7 cellular contexts compared by ENCODE assay signal in the genomic region with DNA sequence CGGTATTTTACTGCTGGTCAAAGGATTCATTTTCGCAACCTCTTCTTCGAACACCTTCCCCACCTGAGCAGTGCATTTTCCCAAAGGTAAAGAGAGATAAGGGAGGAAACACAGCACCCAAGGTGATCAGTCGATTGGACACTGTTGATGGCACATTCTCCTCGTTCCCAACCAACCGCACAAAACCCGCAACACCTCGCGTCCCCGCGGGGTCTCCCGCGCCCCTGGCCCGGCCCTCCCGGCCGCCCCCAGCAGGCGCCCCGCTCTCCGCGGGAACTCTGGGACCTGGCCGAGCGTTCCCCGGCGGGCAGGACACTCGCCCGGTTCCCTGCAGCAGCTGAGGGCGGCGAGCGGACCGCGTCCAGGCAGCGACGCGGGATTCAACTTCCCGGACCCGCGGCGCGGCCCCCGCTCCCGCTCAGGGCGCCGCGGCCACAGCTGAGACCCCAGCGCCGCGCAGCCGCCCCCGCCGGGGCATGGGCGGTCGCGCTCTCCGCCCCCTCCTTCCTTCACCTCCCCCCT. TPM values are rescaled to one million over a fixed set of nuclear protein-coding genes. Genes with fewer than 3 reads are reported as not detected.
DNase-seq lines count a peak whose midpoint lies in the region; ATAC-seq and TF ChIP-seq lines count a peak whose summit lies in the region.

No MANE protein-coding gene starts in this region.

- H3K36me3 ChIP-seq in osteoblast (ENCODE audit: insufficient read depth, low read length) (no peaks in the 10 kb centered on the region), OCI-LY7 (ENCODE audit: insufficient read depth, low read length) (no peaks in the 10 kb centered on the region)

- peak overlapping the region; percentile 51 for H3K9ac ChIP-seq in H9 (ENCODE audit: extremely low read depth, insufficient read length, low read length)

- intact Hi-C loops in OCI-LY7 (cut with micrococcal nuclease; ENCODE audit: unreplicated experiment) = no loop called here

- H3K14ac ChIP-seq in H9 (ENCODE audit: insufficient read depth, low read length) = 0 out of 2 replicates have a peak overlapping the region, but pooled peaks have one; percentile 45

- H2AFZ ChIP-seq in H9 (ENCODE audit: low read length) (no peak overlapping the region), osteoblast (ENCODE audit: low read length) (peak overlapping the region; percentile 81), OCI-LY7 (ENCODE audit: low read length) (no peak overlapping the region)

- peak; percentile 7 for ATAC-seq in GM18505 (IDR thresholded peaks at IDR 0.05; ENCODE audit: unreplicated experiment)
- no peak for ATAC-seq in HG03196 (IDR thresholded peaks at IDR 0.05; ENCODE audit: unreplicated experiment)

- H3K4me3 Mint-ChIP-seq in H9 = peak overlapping the region; percentile 90 to 99

- H3K4me2 ChIP-seq in H9 (ENCODE audit: insufficient read depth, insufficient read length, low read length) (peak overlapping the region; percentile 74), osteoblast (ENCODE audit: insufficient read depth, low read length) (peak overlapping the region; percentile 87), OCI-LY7 (ENCODE audit: low read length) (no peak overlapping the region)

- H3K27ac ChIP-seq in H9 (ENCODE audit: insufficient read length, low read depth, low read length) = no peak overlapping the region
- no peak overlapping the region for H3K27ac ChIP-seq in osteoblast (ENCODE audit: low read depth, low read length)
- H3K27ac ChIP-seq in OCI-LY7 (ENCODE audit: low read depth, low read length, poor library complexity, severe bottlenecking) = no peak overlapping the region

- BruUV-seq in OCI-LY7 (replicated peaks; lab: Mats Ljungman, UMichigan) = no TSS peak

- H2BK15ac ChIP-seq in H9 (ENCODE audit: low read depth, low read length) = no peak overlapping the region

- H3K79me2 ChIP-seq in H9 (ENCODE audit: insufficient read depth, low read length) (no peaks in the 10 kb centered on the region), osteoblast (ENCODE audit: insufficient read depth, low read length) (no peaks in the 10 kb centered on the region), OCI-LY7 (ENCODE audit: insufficient read depth, low read depth, low read length) (no peaks in the 10 kb centered on the region)

- H4K8ac ChIP-seq in H9 (replicated peaks; ENCODE audit: insufficient read length, low read depth, low read length) = no peak overlapping the region

- H3K56ac ChIP-seq in H9 (ENCODE audit: insufficient read length, low read depth, low read length) = no peak overlapping the region

- no peak for TF ChIP-seq POLR2A in GM18505 (IDR thresholded peaks at IDR 0.05; ENCODE audit: borderline replicate concordance, extremely low read depth, insufficient read depth, insufficient read length)

- no peak overlapping the region for H3K18ac ChIP-seq in H9 (ENCODE audit: insufficient read length, low read depth, low read length)

- CTCF ChIA-PET in OCI-LY7 (lab: Charles Lee; ENCODE audit: unreplicated experiment) = no interaction called here

- no peaks in the 10 kb centered on the region for H4K20me1 ChIP-seq in H9 (ENCODE audit: control insufficient read depth, insufficient read depth, insufficient read length)
- H4K20me1 ChIP-seq in osteoblast (ENCODE audit: insufficient read depth, low read length) = no peaks in the 10 kb centered on the region
- no peaks in the 10 kb centered on the region for H4K20me1 ChIP-seq in OCI-LY7 (ENCODE audit: insufficient read depth, low read length)

- peaks cover 14% of the 10 kb centered on the region for H3K23me2 ChIP-seq in H9 (ENCODE audit: insufficient read length, low read depth, low read length, poor library complexity, severe bottlenecking)

- no peak overlapping the region for H2BK5ac ChIP-seq in H9 (ENCODE audit: insufficient read length, low read length)

- peaks cover 0 to 8% (median 2%) of the 10 kb centered on the region in 3 experiments; a peak in 3 of 7 replicates for H3K36me3 Mint-ChIP-seq in H9 (ENCODE audit: insufficient read depth in 1 of 3, low read depth in 3 of 3)

- TF ChIP-seq CTCF in H9 (conservative IDR thresholded peaks at IDR 0.05) (no peak), fibroblast of pulmonary artery (IDR thresholded peaks at IDR 0.05; ENCODE audit: low read length, missing control alignments) (no peak), osteoblast (IDR thresholded peaks at IDR 0.05; ENCODE audit: extremely low read depth, low read depth, low read length) (no peak), OCI-LY7 (conservative IDR thresholded peaks at IDR 0.05; ENCODE audit: low read length) (no peak)

- peaks cover 17 to 20% of the 10 kb centered on the region in 2 experiments for H3K4me1 Mint-ChIP-seq in H9

- POLR2A ChIA-PET in OCI-LY7 (lab: Charles Lee) = no interaction called here

- no peak overlapping the region for H2BK120ac ChIP-seq in H9 (ENCODE audit: low read depth, low read length, poor library complexity, severe bottlenecking)

- H3K23ac ChIP-seq in H9 (ENCODE audit: insufficient read length, low read depth, low read length) = no peak overlapping the region

- H3K9me3 Mint-ChIP-seq in H9 = peaks cover 0 to 9% of the 10 kb centered on the region in 2 experiments; a peak in 3 of 5 replicates

- no CpG with 5 or more reads among the region's 54 CpGs for WGBS in H9 (ENCODE audit: extremely low coverage, insufficient read length, low lambda C conversion rate)

- H3K27ac Mint-ChIP-seq in H9 = peak overlapping the region in 2 of 3 experiments; percentile 36 to 82; a peak in 3 of 7 replicates

- H2BK20ac ChIP-seq in H9 (ENCODE audit: low read depth, low read length, poor library complexity, severe bottlenecking) = no peak overlapping the region

- no peaks in the 10 kb centered on the region for H3K9me2 ChIP-seq in OCI-LY7 (ENCODE audit: insufficient read depth, low read length)

- no peak overlapping the region for H2BK12ac ChIP-seq in H9 (ENCODE audit: insufficient read length, low read depth, low read length)

- H3K27me3 ChIP-seq in H9 (ENCODE audit: insufficient read depth, low read length) (peaks cover 3% of the 10 kb centered on the region; the same call in 1 of the 2 replicates), osteoblast (ENCODE audit: insufficient read depth, low read length) (peaks cover 19% of the 10 kb centered on the region)

- no peaks in the 10 kb centered on the region; the same call in 1 of the 2 replicates for H3K4me1 ChIP-seq in H9 (ENCODE audit: insufficient read depth, low read length)
- peaks cover 15% of the 10 kb centered on the region for H3K4me1 ChIP-seq in osteoblast (ENCODE audit: insufficient read depth, low read length)
- H3K4me1 ChIP-seq in OCI-LY7 (ENCODE audit: insufficient read depth, low read length, poor library complexity, severe bottlenecking) = no peaks in the 10 kb centered on the region

- H3K4me3 ChIP-seq in fibroblast of pulmonary artery (replicated peaks; ENCODE audit: low read depth, low read length) (peak overlapping the region; percentile 91), osteoblast (ENCODE audit: insufficient read depth, low read length) (peak overlapping the region; percentile 80), OCI-LY7 (ENCODE audit: low read depth, low read length, poor library complexity, severe bottlenecking) (no peak overlapping the region)

- no peak overlapping the region for H4K5ac ChIP-seq in H9 (ENCODE audit: insufficient read length, low read depth, low read length)

- no peak overlapping the region for H3T11ph ChIP-seq in H9 (ENCODE audit: low read length)

- H4K91ac ChIP-seq in H9 (ENCODE audit: insufficient read length, low read depth, low read length) = no peak overlapping the region

- DNase-seq in H9 = no peak
- DNase-seq in SK-N-DZ (ENCODE audit: low spot score) = peak; percentile 8
- no peak for DNase-seq in fibroblast of pulmonary artery (ENCODE audit: low read depth)
- peak; percentile 87 for DNase-seq in osteoblast (ENCODE audit: insufficient read length, low spot score, missing footprints)
- no peak for DNase-seq in OCI-LY7 (ENCODE audit: low spot score)

- H3K27me3 Mint-ChIP-seq in H9 (ENCODE audit: low read depth) = peaks cover 44% of the 10 kb centered on the region

- no peaks in the 10 kb centered on the region for H3K79me1 ChIP-seq in H9 (ENCODE audit: insufficient read depth, low read depth, low read length, poor library complexity, severe bottlenecking)

- no peak overlapping the region for H3K4ac ChIP-seq in H9 (ENCODE audit: low read depth, low read length)

- no peak overlapping the region for H2AK5ac ChIP-seq in H9 (ENCODE audit: insufficient read length, low read length)

- H3K9me3 ChIP-seq in H9 (ENCODE audit: control insufficient read depth, low read depth, low read length) (no peaks in the 10 kb centered on the region), osteoblast (ENCODE audit: low read depth, low read length) (no peaks in the 10 kb centered on the region), OCI-LY7 (ENCODE audit: low read length) (no peaks in the 10 kb centered on the region)

RNA-seq across cellular contexts. Expression of a gene that starts 0.5 kb away (rescaled TPM):
- total RNA-seq in H9 (2021) (3.2 and 3.8 TPM in 2 replicates), osteoblast (1.4 and 1.8 TPM in 2 replicates), OCI-LY7 (2022) (not detected in 2 replicates)
- 2.5 and 4.6 TPM in 2 replicates for polyA plus RNA-seq in SK-N-DZ (2014; cell fraction: cytosol; rRNA removed)
- 4.6 and 5.3 TPM in 2 replicates for polyA plus RNA-seq in SK-N-DZ (2014; cell fraction: nucleus; rRNA removed)
- 0.03 TPM in 1 of 2 replicates, not detected in the other for total RNA-seq in OCI-LY7 (2014; rRNA removed; shearing (Covaris generic))

Comparison
In these comparisons a context has a peak if more than half of its experiments do, and no peak if none do; other contexts are left out.
1. DNase-seq: peak in SK-N-DZ (single experiment) and osteoblast (single experiment); none in H9 (single experiment), fibroblast of pulmonary artery (single experiment) and OCI-LY7 (single experiment).